Comparison of ENCODE assay signal across 9 cellular contexts in genomic region chr4:76011700-76012387, GRCh38. TPM values are rescaled to one million over a fixed set of nuclear protein-coding genes. Genes with fewer than 3 reads are reported as not detected.
DNase-seq lines count a peak whose midpoint lies in the region; ATAC-seq, FAIRE-seq and TF ChIP-seq lines count a peak whose summit lies in the region.
"Had no signal": no experiment of that assay in that cellular context is flagged by ENCODE, and none has a peak within 500 bp of the region (broad histone marks: within the 10 kb centered on the region; RNA-seq: fewer than 3 reads in every experiment).

No MANE protein-coding gene starts in this region.

- H3K9ac ChIP-seq in keratinocyte (ENCODE audit: control insufficient read depth, extremely low read depth, insufficient read depth, low read length), result peak overlapping the region; percentile 18

- no peaks in the 10 kb centered on the region for H3K9me1 ChIP-seq in keratinocyte (ENCODE audit: control insufficient read depth, extremely low read depth, insufficient read depth, low read length)

- H3K9me3 ChIP-seq in adrenal gland (replicated peaks in 1 of 3) (no peaks in the 10 kb centered on the region), keratinocyte (ENCODE audit: control insufficient read depth, low read depth, low read length) (no peaks in the 10 kb centered on the region), upper lobe of right lung (no peaks in the 10 kb centered on the region)

- dilution Hi-C loops in keratinocyte (cut with MboI; ENCODE audit: extremely low pct_ligation_motif_present, low sequenced_read_pairs), result no loop called here

- H3K27me3 ChIP-seq in adrenal gland (no peaks in the 10 kb centered on the region), keratinocyte (ENCODE audit: control insufficient read depth, extremely low read depth, insufficient read depth, low read length) (no peaks in the 10 kb centered on the region), upper lobe of right lung (no peaks in the 10 kb centered on the region)

- DNase-seq in adrenal gland (peak in 5 of 7 donors; percentile 30 to 73 (median 34)), keratinocyte (ENCODE audit: low read depth, low spot score) (no peak), upper lobe of right lung (no peak), NCI-H1694 (lab: John Stamatoyannopoulos, UW) (no peak), DMS153 (lab: John Stamatoyannopoulos, UW) (no peak), T1000 (lab: John Stamatoyannopoulos, UW) (no peak)

- ATAC-seq in GM19025 (IDR thresholded peaks at IDR 0.05; ENCODE audit: low read depth, unreplicated experiment), result peak; percentile 72
- ATAC-seq in HG02981 (IDR thresholded peaks at IDR 0.05; ENCODE audit: unreplicated experiment), result peak; percentile 56
- peak; percentile 58 for ATAC-seq in upper lobe of right lung

- H3K27ac ChIP-seq in adrenal gland, result peak overlapping the region in 4 of 5 donors; percentile 14 to 74 (median 48)
- H3K27ac ChIP-seq in keratinocyte (ENCODE audit: control insufficient read depth, insufficient read depth, low read length), result peak overlapping the region; percentile 67
- H3K27ac ChIP-seq in upper lobe of right lung, result peak overlapping the region; percentile 74

- FAIRE-seq in keratinocyte (lab: Jason Lieb, UNC), result peak; percentile 86
- FAIRE-seq: TTC549 had no signal

- H3K4me3 ChIP-seq in adrenal gland (peak overlapping the region in 1 of 4 donors; percentile 33), keratinocyte (ENCODE audit: control insufficient read depth in 2 of 3, extremely low read depth in 1 of 3, insufficient read depth in 2 of 3, low read depth in 1 of 3, low read length in 3 of 3) (peak overlapping the region; percentile 6 to 36 (median 6)), upper lobe of right lung (no peak overlapping the region)

- peak overlapping the region; percentile 55 for H3K4me2 ChIP-seq in keratinocyte (ENCODE audit: control insufficient read depth, extremely low read depth, insufficient read depth, low read depth, low read length)

- intact Hi-C loops in adrenal gland (cut with DNase I) (no loop called here), upper lobe of right lung (cut with DNase I) (no loop called here)

- H3K36me3 ChIP-seq in adrenal gland (replicated peaks in 1 of 2) (no peaks in the 10 kb centered on the region), keratinocyte (ENCODE audit: control insufficient read depth in 2 of 2, extremely low read depth in 1 of 2, insufficient read depth in 2 of 2, low read length in 2 of 2) (no peaks in the 10 kb centered on the region), upper lobe of right lung (no peaks in the 10 kb centered on the region)

- no peaks in the 10 kb centered on the region for H3K79me2 ChIP-seq in keratinocyte (ENCODE audit: control insufficient read depth, insufficient read depth, low read length)

- no peak for TF ChIP-seq POLR2A in adrenal gland (IDR thresholded peaks at IDR 0.05)

- H2AFZ ChIP-seq in keratinocyte (ENCODE audit: control insufficient read depth, low read length), result peak overlapping the region; percentile 78

- 35 to 50% (median 46%) methylated on average over 12 to 13 of the region's 13 CpGs for WGBS in adrenal gland, 4 donors

- H3K4me1 ChIP-seq in adrenal gland (replicated peaks in 1 of 2), result no peaks in the 10 kb centered on the region
- peaks cover 38% of the 10 kb centered on the region for H3K4me1 ChIP-seq in keratinocyte (ENCODE audit: control insufficient read depth, extremely low read depth, insufficient read depth, low read length)
- peaks cover 5% of the 10 kb centered on the region for H3K4me1 ChIP-seq in upper lobe of right lung

- TF ChIP-seq CTCF in adrenal gland (IDR thresholded peaks at IDR 0.05), result no peak
- TF ChIP-seq CTCF in keratinocyte (optimal IDR thresholded peaks at IDR 0.05 in 1 of 3, IDR thresholded peaks at IDR 0.05 in 1 of 3, conservative IDR thresholded peaks at IDR 0.05 in 1 of 3; ENCODE audit: extremely low read depth in 1 of 3, insufficient read depth in 2 of 3, low read length in 3 of 3), result no peak
- TF ChIP-seq CTCF in upper lobe of right lung (IDR thresholded peaks at IDR 0.05), result no peak

- no peaks in the 10 kb centered on the region for H4K20me1 ChIP-seq in keratinocyte (ENCODE audit: control insufficient read depth, extremely low read depth, insufficient read depth, low read length)

RNA-seq across cellular contexts. Expression of gene CXCL9, which starts 4.5 kb away (rescaled TPM):
- total RNA-seq in adrenal gland (1 to 10 TPM in 3 of 8 donors, under 1 TPM in 4, not detected in 1; 0.11 to 4.7 (median 0.34) TPM), upper lobe of right lung (1.4 TPM)
- polyA plus RNA-seq in adrenal gland (1 to 10 TPM in 2 of 3 donors, under 1 TPM in 1; 0.67 to 6.4 (median 1.9) TPM), keratinocyte (0.04 to 0.08 TPM (median 0.04 TPM) in 3 replicates)
- polyA plus RNA-seq in keratinocyte (2011; ENCODE audit: low read depth), result not detected
- polyA plus RNA-seq in keratinocyte (2011; cell fraction: cytosol; rRNA removed), result 0.06 and 0.12 TPM in 2 replicates
- polyA plus RNA-seq in keratinocyte (2011; cell fraction: nucleus; rRNA removed), result 0.04 and 0.15 TPM in 2 replicates
- polyA plus RNA-seq in keratinocyte (2012; ENCODE audit: low replicate concordance), result not detected in 2 replicates
- polyA minus RNA-seq in keratinocyte, result 0.06 to 0.23 TPM (median 0.20 TPM) in 3 replicates
- polyA minus RNA-seq in keratinocyte (2011; cell fraction: cytosol; rRNA and poly(A)+ RNA removed), result not detected
- not detected in 2 replicates for polyA minus RNA-seq in keratinocyte (2011; cell fraction: nucleus; rRNA and poly(A)+ RNA removed)

RNA-seq across cellular contexts. Expression of gene CXCL10, which starts 11.5 kb away (rescaled TPM):
- total RNA-seq in adrenal gland, result 10 to 100 TPM in 1 of 8 donors, 1 to 10 TPM in 3, under 1 TPM in 3, not detected in 1; 0.28 to 41.4 (median 1.4) TPM
- polyA plus RNA-seq in adrenal gland, result 1 to 10 TPM; 1.1 to 6.8 (median 3.0) TPM
- polyA plus RNA-seq in keratinocyte, result 0.48 to 0.99 TPM (median 0.72 TPM) in 3 replicates
- 0.30 TPM for polyA plus RNA-seq in keratinocyte (2011; ENCODE audit: low read depth)
- polyA plus RNA-seq in keratinocyte (2011; cell fraction: cytosol; rRNA removed), result 0.75 and 2.4 TPM in 2 replicates
- polyA plus RNA-seq in keratinocyte (2011; cell fraction: nucleus; rRNA removed), result 1.3 and 1.8 TPM in 2 replicates
- 0.38 and 0.47 TPM in 2 replicates for polyA plus RNA-seq in keratinocyte (2012; ENCODE audit: low replicate concordance)
- 0.49 to 0.74 TPM in 2 of 3 replicates, not detected in the other for polyA minus RNA-seq in keratinocyte
- not detected for polyA minus RNA-seq in keratinocyte (2011; cell fraction: cytosol; rRNA and poly(A)+ RNA removed)
- not detected in 2 replicates for polyA minus RNA-seq in keratinocyte (2011; cell fraction: nucleus; rRNA and poly(A)+ RNA removed)
- 3.3 TPM for total RNA-seq in upper lobe of right lung

RNA-seq across cellular contexts. Expression of gene SDAD1, which starts 21.1 kb away (rescaled TPM):
- total RNA-seq in adrenal gland, result 10 to 100 TPM; 17.3 to 50.3 (median 34.7) TPM
- polyA plus RNA-seq in adrenal gland, result 10 to 100 TPM; 11.5 to 56.0 (median 15.8) TPM
- polyA plus RNA-seq in keratinocyte, result 21.2 to 33.0 TPM (median 28.9 TPM) in 3 replicates
- 83.4 TPM for polyA plus RNA-seq in keratinocyte (2011; ENCODE audit: low read depth)
- polyA plus RNA-seq in keratinocyte (2011; cell fraction: cytosol; rRNA removed), result 20.1 and 36.6 TPM in 2 replicates
- polyA plus RNA-seq in keratinocyte (2011; cell fraction: nucleus; rRNA removed), result 26.4 and 33.4 TPM in 2 replicates
- 26.8 and 31.7 TPM in 2 replicates for polyA plus RNA-seq in keratinocyte (2012; ENCODE audit: low replicate concordance)
- polyA minus RNA-seq in keratinocyte, result 11.1 to 35.4 TPM (median 17.9 TPM) in 3 replicates
- polyA minus RNA-seq in keratinocyte (2011; cell fraction: cytosol; rRNA and poly(A)+ RNA removed), result 20.7 TPM
- polyA minus RNA-seq in keratinocyte (2011; cell fraction: nucleus; rRNA and poly(A)+ RNA removed), result 15.9 and 31.0 TPM in 2 replicates
- 36.2 TPM for total RNA-seq in upper lobe of right lung

RNA-seq across cellular contexts. Expression of gene CXCL11, which starts 24.0 kb away (rescaled TPM):
- total RNA-seq in adrenal gland, result under 1 TPM in 2 of 8 donors, not detected in 6; 0.61 to 0.98 TPM
- polyA plus RNA-seq in adrenal gland, result 1 to 10 TPM in 1 of 3 donors, under 1 TPM in 2; 0.10 to 1.2 (median 0.24) TPM
- polyA plus RNA-seq in keratinocyte, result 0.58 to 1.4 TPM (median 0.93 TPM) in 3 replicates
- polyA plus RNA-seq in keratinocyte (2011; ENCODE audit: low read depth), result not detected
- 1.1 and 1.8 TPM in 2 replicates for polyA plus RNA-seq in keratinocyte (2011; cell fraction: cytosol; rRNA removed)
- polyA plus RNA-seq in keratinocyte (2011; cell fraction: nucleus; rRNA removed), result 0.80 and 1.2 TPM in 2 replicates
- 0.10 and 0.53 TPM in 2 replicates for polyA plus RNA-seq in keratinocyte (2012; ENCODE audit: low replicate concordance)
- polyA minus RNA-seq in keratinocyte, result 0.36 to 0.48 TPM in 2 of 3 replicates, not detected in the other
- not detected for polyA minus RNA-seq in keratinocyte (2011; cell fraction: cytosol; rRNA and poly(A)+ RNA removed)
- 0.32 and 0.47 TPM in 2 replicates for polyA minus RNA-seq in keratinocyte (2011; cell fraction: nucleus; rRNA and poly(A)+ RNA removed)
- not detected for total RNA-seq in upper lobe of right lung

Comparison
In these comparisons a context has a peak if more than half of its experiments do, and no peak if none do; other contexts are left out.
1. DNase-seq: peak in adrenal gland (5 of 7); none in keratinocyte (single experiment), upper lobe of right lung (single experiment), NCI-H1694 (single experiment), DMS153 (single experiment) and T1000 (single experiment).
2. Peak in every context shown above with its lines, with median percentiles within 50 percentile points of each other: ATAC-seq and H3K27ac ChIP-seq.